In the genomic region with DNA sequence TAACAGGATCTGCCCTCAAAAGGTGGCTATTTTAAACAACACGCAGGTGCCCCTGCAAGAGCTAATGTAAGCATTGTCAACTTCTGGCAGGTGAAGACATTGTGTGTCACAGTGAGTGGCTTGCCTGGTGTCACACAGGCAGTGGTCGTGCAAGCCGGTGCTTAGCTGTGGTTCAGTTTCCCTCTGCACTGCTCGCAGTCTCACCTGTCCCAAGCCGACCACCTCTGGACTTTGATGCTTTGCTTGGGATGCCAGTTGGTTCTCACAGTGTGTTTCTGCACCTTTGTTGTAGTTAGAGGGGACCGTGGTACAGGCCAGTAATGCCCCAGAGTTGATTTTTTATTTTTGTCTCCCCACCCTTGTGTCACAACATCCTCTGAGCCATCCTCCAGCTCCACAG, we compare ENCODE assay signal across 20 cellular contexts.
"Had no signal": no experiment of that assay in that cellular context is flagged by ENCODE, and none has a peak within 500 bp of the region (broad histone marks: within the 10 kb centered on the region; RNA-seq: fewer than 3 reads in every experiment).

No MANE protein-coding gene starts in this region.

- H3K9me3 ChIP-seq: heart right ventricle, lower lobe of right lung, right lobe of liver, tibial artery had no signal

- H3K4me1 ChIP-seq: neural progenitor cell had no signal

- H3K4me2 ChIP-seq: neural progenitor cell had no signal

- H3K4me3 Mint-ChIP-seq: activated CD4-positive, alpha-beta memory T cell treated with anti-CD3 and anti-CD28 coated beads, Interleukin-2, amount 10 ng/mL, durations not matched to agents 7 days and 5 days; activated CD8-positive, alpha-beta memory T cell treated with anti-CD3 and anti-CD28 coated beads, Interleukin-2, amount 10 ng/mL, durations not matched to agents 7 days and 5 days; activated naive CD8-positive, alpha-beta T cell treated with anti-CD3 and anti-CD28 coated beads, Interleukin-2, amount 50 U/mL, for 24 hours; activated T-helper 1 cell treated with anti-CD3 and anti-CD28 coated beads, Interleukin-12 subunit alpha, Interleukin-12 subunit beta, Interleukin-2, Interleukin-4 antibody, amounts not matched to agents 30 ng/mL and 10 ng/mL and 1 ng/mL, durations not matched to agents 14 hours and 24 hours and 36 hours; naive thymus-derived CD4-positive, alpha-beta T cell; neural progenitor cell; stimulated activated naive CD8-positive, alpha-beta T cell treated with anti-CD3 and anti-CD28 coated beads, Interleukin-15, Interleukin-2, amounts not matched to agents 100 ng/mL and 50 ng/mL, for 24 hours had no signal

- H3K27ac ChIP-seq: heart right ventricle, lower lobe of right lung, neural progenitor cell, tibial artery had no signal

- H3K27ac Mint-ChIP-seq: activated CD4-positive, alpha-beta memory T cell treated with anti-CD3 and anti-CD28 coated beads, Interleukin-2, amount 10 ng/mL, durations not matched to agents 7 days and 5 days; activated CD8-positive, alpha-beta memory T cell treated with anti-CD3 and anti-CD28 coated beads, Interleukin-2, amount 10 ng/mL, durations not matched to agents 7 days and 5 days; activated naive CD8-positive, alpha-beta T cell treated with anti-CD3 and anti-CD28 coated beads, Interleukin-2, amount 50 U/mL, for 24 hours; activated T-helper 1 cell treated with anti-CD3 and anti-CD28 coated beads, Interleukin-12 subunit alpha, Interleukin-12 subunit beta, Interleukin-2, Interleukin-4 antibody, amounts not matched to agents 30 ng/mL and 10 ng/mL and 1 ng/mL, durations not matched to agents 14 hours and 24 hours and 36 hours; neural progenitor cell; stimulated activated naive CD8-positive, alpha-beta T cell treated with anti-CD3 and anti-CD28 coated beads, Interleukin-15, Interleukin-2, amounts not matched to agents 100 ng/mL and 50 ng/mL, for 24 hours had no signal

- H3K9me3 Mint-ChIP-seq: activated CD4-positive, alpha-beta memory T cell treated with anti-CD3 and anti-CD28 coated beads, Interleukin-2, amount 10 ng/mL, durations not matched to agents 7 days and 5 days; activated naive CD8-positive, alpha-beta T cell treated with anti-CD3 and anti-CD28 coated beads, Interleukin-2, amount 50 U/mL, for 24 hours; activated T-helper 1 cell treated with anti-CD3 and anti-CD28 coated beads, Interleukin-12 subunit alpha, Interleukin-12 subunit beta, Interleukin-2, Interleukin-4 antibody, amounts not matched to agents 30 ng/mL and 10 ng/mL and 1 ng/mL, durations not matched to agents 14 hours and 24 hours and 36 hours; naive thymus-derived CD4-positive, alpha-beta T cell; neural progenitor cell; stimulated activated naive CD8-positive, alpha-beta T cell treated with anti-CD3 and anti-CD28 coated beads, Interleukin-15, Interleukin-2, amounts not matched to agents 100 ng/mL and 50 ng/mL, for 24 hours had no signal

- ATAC-seq: activated CD8-positive, alpha-beta memory T cell treated with anti-CD3 and anti-CD28 coated beads, Interleukin-2, amount 10 ng/mL, durations not matched to agents 7 days and 5 days; activated naive CD8-positive, alpha-beta T cell treated with anti-CD3 and anti-CD28 coated beads, Interleukin-2, amount 50 U/mL, for 24 hours; heart right ventricle; left lobe of liver; lower lobe of right lung; naive thymus-derived CD4-positive, alpha-beta T cell; right lobe of liver had no signal

- DNase-seq: activated CD4-positive, alpha-beta memory T cell treated with anti-CD3 and anti-CD28 coated beads, Interleukin-2, amount 10 ng/mL, durations not matched to agents 7 days and 5 days; activated CD4-positive, alpha-beta T cell treated with anti-CD3 and anti-CD28 coated beads for 48 hours; activated CD8-positive, alpha-beta memory T cell treated with anti-CD3 and anti-CD28 coated beads, Interleukin-2, amount 10 ng/mL, durations not matched to agents 7 days and 5 days; activated gamma-delta T cell; activated naive CD4-positive, alpha-beta T cell treated with anti-CD3 and anti-CD28 coated beads, Interleukin-2, amount 50 U/mL, for 16 hours; activated naive CD8-positive, alpha-beta T cell treated with anti-CD3 and anti-CD28 coated beads, Interleukin-2, amount 50 U/mL, for 24 hours; activated T-cell treated with anti-CD3 and anti-CD28 coated beads for 4 hours; heart right ventricle; lower lobe of right lung; naive thymus-derived CD4-positive, alpha-beta T cell; posterior cingulate gyrus; stimulated activated CD4-positive, alpha-beta T cell treated with anti-CD3 and anti-CD28 coated beads, Interleukin-1b, Interleukin-23, amount 100 ng/mL, for 48 hours; substantia nigra; tibial artery had no signal

- H3K27me3 ChIP-seq: heart right ventricle, neural progenitor cell, right lobe of liver, tibial artery had no signal

- H3K9ac ChIP-seq: neural progenitor cell had no signal

- H3K4me3 ChIP-seq: heart right ventricle, lower lobe of right lung, neural progenitor cell, right lobe of liver, skin epidermis, tibial artery had no signal

- H3K4me1 Mint-ChIP-seq: activated naive CD8-positive, alpha-beta T cell treated with anti-CD3 and anti-CD28 coated beads, Interleukin-2, amount 50 U/mL, for 24 hours; neural progenitor cell had no signal

- H3K27me3 Mint-ChIP-seq: activated CD4-positive, alpha-beta memory T cell treated with anti-CD3 and anti-CD28 coated beads, Interleukin-2, amount 10 ng/mL, durations not matched to agents 7 days and 5 days; activated CD8-positive, alpha-beta memory T cell treated with anti-CD3 and anti-CD28 coated beads, Interleukin-2, amount 10 ng/mL, durations not matched to agents 7 days and 5 days; activated naive CD8-positive, alpha-beta T cell treated with anti-CD3 and anti-CD28 coated beads, Interleukin-2, amount 50 U/mL, for 24 hours; stimulated activated naive CD8-positive, alpha-beta T cell treated with anti-CD3 and anti-CD28 coated beads, Interleukin-15, Interleukin-2, amounts not matched to agents 100 ng/mL and 50 ng/mL, for 24 hours had no signal

- H2AFZ ChIP-seq: neural progenitor cell had no signal
